Comparison of ENCODE assay signal across 22 cellular contexts in genomic region chr2:227006189-227006897, GRCh38.
DNase-seq lines count a peak whose midpoint lies in the region; ATAC-seq and FAIRE-seq lines count a peak whose summit lies in the region.
"Had no signal": no experiment of that assay in that cellular context is flagged by ENCODE, and none has a peak within 500 bp of the region (broad histone marks: within the 10 kb centered on the region; RNA-seq: fewer than 3 reads in every experiment).

No MANE protein-coding gene starts in this region.

- ATAC-seq in Right ventricle myocardium inferior (no peak), left ventricle myocardium superior (no peak), GM19395 (IDR thresholded peaks at IDR 0.05; ENCODE audit: unreplicated experiment) (no peak)

- intact Hi-C loops in Right ventricle myocardium inferior (cut with DNase I) = no loop called here
- intact Hi-C loops in left ventricle myocardium superior (cut with micrococcal nuclease) = no loop called here

- FAIRE-seq in HTR-8/SVneo (lab: Jason Lieb, UNC) = no peak
- FAIRE-seq: GM12891, H1 had no signal

- DNase-seq in Right ventricle myocardium inferior (ENCODE audit: missing footprints) = peak; percentile 62
- no peak for DNase-seq in left ventricle myocardium superior
- peak; percentile 91 for DNase-seq in NCI-H69 (lab: John Stamatoyannopoulos, UW)
- peak; percentile 50 for DNase-seq in retina
- no peak for DNase-seq in T-helper 9 cell
- no peak for DNase-seq in HTR-8/SVneo (ENCODE audit: insufficient read length, low spot score)
- DNase-seq: Calu3, DMS79 treated with DMSO at 0.1 percent for 48 hours, GF-D8, HCEC 1CT, NCI-H1048, NCI-H1436 treated with DMSO at 0.1 percent for 48 hours, NCI-H2029 treated with DMSO at 0.1 percent for 48 hours, NCI-H2171 treated with DMSO at 0.1 percent for 48 hours, NCI-H446, NCI-H524 treated with DMSO at 0.1 percent for 48 hours, Peyer's patch, SK-N-SH, SW 1271 had no signal

Comparison
In these comparisons a context has a peak if more than half of its experiments do, and no peak if none do; other contexts are left out.
1. DNase-seq: peak in Right ventricle myocardium inferior (single experiment), NCI-H69 (single experiment) and retina (single experiment); none in left ventricle myocardium superior (single experiment), T-helper 9 cell (single experiment) and HTR-8/SVneo (single experiment).